Comparison of ENCODE assay signal across 1 cellular context in the genomic region with DNA sequence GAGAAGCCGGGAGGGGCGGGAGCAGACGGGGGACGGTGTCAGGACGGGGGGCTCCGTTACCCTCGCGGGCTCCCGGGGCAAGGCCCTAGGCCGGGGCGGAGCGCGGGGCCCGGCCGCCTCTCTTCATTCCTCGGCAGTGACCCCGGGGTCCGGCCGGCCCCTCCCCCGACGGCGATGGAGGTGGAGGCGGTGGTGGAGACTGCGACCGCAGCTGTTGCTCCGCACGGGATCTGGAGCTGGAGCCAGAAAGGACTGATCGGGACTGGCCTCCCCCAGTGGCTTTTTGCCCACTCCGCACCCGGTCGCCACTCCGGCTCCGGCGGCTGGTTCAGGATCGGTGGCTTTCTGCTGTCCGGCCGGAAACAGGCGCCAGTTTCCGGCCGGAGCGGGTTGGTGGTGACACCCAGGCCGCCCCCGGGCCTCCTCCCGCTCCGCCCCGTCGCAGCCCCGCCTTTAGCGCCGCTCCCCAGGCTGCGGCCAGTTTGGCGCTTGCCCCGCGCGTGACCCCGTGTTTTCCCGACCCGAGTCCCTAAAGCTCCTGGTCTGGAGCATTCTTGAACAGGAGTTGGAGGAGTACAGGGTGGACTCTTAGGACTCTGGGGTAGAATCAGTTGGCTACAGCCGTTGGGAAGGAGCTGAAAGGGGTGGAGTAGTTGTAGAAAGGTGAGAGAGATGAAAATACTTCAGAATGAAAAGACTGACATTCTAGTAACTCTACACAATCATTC.
A peak's percentile ranks its signal among the peaks of the same experiment; 100 is the strongest.
TF ChIP-seq lines count a peak whose summit lies in the region.

A gene (minus strand): TSS at position 339 of the 728 bp plus-strand sequence. CDS start 33,216 bp downstream, outside the sequence.

TF ChIP-seq in HepG2, 621 proteins besides CTCF, POLR2A, EP300 and RAD21 (continued from another document and continues in another):
- TF ChIP-seq, protein P1, sequence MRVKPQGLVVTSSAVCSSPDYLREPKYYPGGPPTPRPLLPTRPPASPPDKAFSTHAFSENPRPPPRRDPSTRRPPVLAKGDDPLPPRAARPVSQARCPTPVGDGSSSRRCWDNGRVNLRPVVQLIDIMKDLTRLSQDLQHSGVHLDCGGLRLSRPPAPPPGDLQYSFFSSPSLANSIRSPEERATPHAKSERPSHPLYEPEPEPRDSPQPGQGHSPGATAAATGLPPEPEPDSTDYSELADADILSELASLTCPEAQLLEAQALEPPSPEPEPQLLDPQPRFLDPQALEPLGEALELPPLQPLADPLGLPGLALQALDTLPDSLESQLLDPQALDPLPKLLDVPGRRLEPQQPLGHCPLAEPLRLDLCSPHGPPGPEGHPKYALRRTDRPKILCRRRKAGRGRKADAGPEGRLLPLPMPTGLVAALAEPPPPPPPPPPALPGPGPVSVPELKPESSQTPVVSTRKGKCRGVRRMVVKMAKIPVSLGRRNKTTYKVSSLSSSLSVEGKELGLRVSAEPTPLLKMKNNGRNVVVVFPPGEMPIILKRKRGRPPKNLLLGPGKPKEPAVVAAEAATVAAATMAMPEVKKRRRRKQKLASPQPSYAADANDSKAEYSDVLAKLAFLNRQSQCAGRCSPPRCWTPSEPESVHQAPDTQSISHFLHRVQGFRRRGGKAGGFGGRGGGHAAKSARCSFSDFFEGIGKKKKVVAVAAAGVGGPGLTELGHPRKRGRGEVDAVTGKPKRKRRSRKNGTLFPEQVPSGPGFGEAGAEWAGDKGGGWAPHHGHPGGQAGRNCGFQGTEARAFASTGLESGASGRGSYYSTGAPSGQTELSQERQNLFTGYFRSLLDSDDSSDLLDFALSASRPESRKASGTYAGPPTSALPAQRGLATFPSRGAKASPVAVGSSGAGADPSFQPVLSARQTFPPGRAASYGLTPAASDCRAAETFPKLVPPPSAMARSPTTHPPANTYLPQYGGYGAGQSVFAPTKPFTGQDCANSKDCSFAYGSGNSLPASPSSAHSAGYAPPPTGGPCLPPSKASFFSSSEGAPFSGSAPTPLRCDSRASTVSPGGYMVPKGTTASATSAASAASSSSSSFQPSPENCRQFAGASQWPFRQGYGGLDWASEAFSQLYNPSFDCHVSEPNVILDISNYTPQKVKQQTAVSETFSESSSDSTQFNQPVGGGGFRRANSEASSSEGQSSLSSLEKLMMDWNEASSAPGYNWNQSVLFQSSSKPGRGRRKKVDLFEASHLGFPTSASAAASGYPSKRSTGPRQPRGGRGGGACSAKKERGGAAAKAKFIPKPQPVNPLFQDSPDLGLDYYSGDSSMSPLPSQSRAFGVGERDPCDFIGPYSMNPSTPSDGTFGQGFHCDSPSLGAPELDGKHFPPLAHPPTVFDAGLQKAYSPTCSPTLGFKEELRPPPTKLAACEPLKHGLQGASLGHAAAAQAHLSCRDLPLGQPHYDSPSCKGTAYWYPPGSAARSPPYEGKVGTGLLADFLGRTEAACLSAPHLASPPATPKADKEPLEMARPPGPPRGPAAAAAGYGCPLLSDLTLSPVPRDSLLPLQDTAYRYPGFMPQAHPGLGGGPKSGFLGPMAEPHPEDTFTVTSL (CRISPR knock-in tag; IDR thresholded peaks at IDR 0.05; ENCODE audit: borderline replicate concordance), result no peak
- TF ChIP-seq CCAR2 (optimal IDR thresholded peaks at IDR 0.05; ENCODE audit: low read depth, low read length) (peak; percentile 70), ZNF644 (CRISPR knock-in tag; IDR thresholded peaks at IDR 0.05; ENCODE audit: low read depth) (no peak), ZIK1 (CRISPR knock-in tag; IDR thresholded peaks at IDR 0.05; ENCODE audit: borderline replicate concordance, low read depth) (no peak), ZNF605 (CRISPR knock-in tag; IDR thresholded peaks at IDR 0.05) (peak; percentile 78; the same call in 1 of the 2 replicates), ZNF446 (CRISPR knock-in tag; IDR thresholded peaks at IDR 0.05) (peak; percentile 92), ZBTB38 (CRISPR knock-in tag; IDR thresholded peaks at IDR 0.05) (peak; percentile 47; the same call in 1 of the 2 replicates), NFATC3 (CRISPR knock-in tag; IDR thresholded peaks at IDR 0.05) (peak; percentile 60; the same call in 1 of the 2 replicates), ZNF224 (CRISPR knock-in tag; IDR thresholded peaks at IDR 0.05) (no peak), GABPB1 (CRISPR knock-in tag; IDR thresholded peaks at IDR 0.05) (peak; percentile 99), HNRNPLL (IDR thresholded peaks at IDR 0.05; ENCODE audit: low read depth, low read length, poor library complexity, severe bottlenecking) (peak; percentile 83), KLF9 (CRISPR knock-in tag; IDR thresholded peaks at IDR 0.05; ENCODE audit: low read depth) (no peak; the same call in 1 of the 2 replicates), SMC3 (IDR thresholded peaks at IDR 0.05; ENCODE audit: low read length) (no peak), EHMT2 (IDR thresholded peaks at IDR 0.05; ENCODE audit: borderline replicate concordance, low read depth, low read length) (no peak), ZNF772 (CRISPR knock-in tag; IDR thresholded peaks at IDR 0.05) (peak; percentile 95), ZNF790 (CRISPR knock-in tag; IDR thresholded peaks at IDR 0.05; ENCODE audit: borderline replicate concordance) (peak; percentile 56; the same call in 1 of the 2 replicates), CBX2 (IDR thresholded peaks at IDR 0.05; ENCODE audit: low read depth, low read length) (no peak), CBX2 (CRISPR knock-in tag; IDR thresholded peaks at IDR 0.05; ENCODE audit: low read depth) (no peak), ZNF562 (CRISPR knock-in tag; IDR thresholded peaks at IDR 0.05; ENCODE audit: borderline replicate concordance) (no peak), ZMYM3 (CRISPR knock-in tag; IDR thresholded peaks at IDR 0.05) (peak; percentile 41; the same call in 1 of the 2 replicates), RBAK (CRISPR knock-in tag; IDR thresholded peaks at IDR 0.05) (no peak), ZFP37 (CRISPR knock-in tag; IDR thresholded peaks at IDR 0.05; ENCODE audit: borderline replicate concordance) (no peak), TRIM24 (CRISPR knock-in tag; IDR thresholded peaks at IDR 0.05) (no peak), ZFP82 (CRISPR knock-in tag; IDR thresholded peaks at IDR 0.05; ENCODE audit: borderline replicate concordance) (0 out of 2 replicates have a peak, but pooled peaks have one; percentile 52), RCOR2 (CRISPR knock-in tag; IDR thresholded peaks at IDR 0.05) (no peak), WIZ (CRISPR knock-in tag; IDR thresholded peaks at IDR 0.05) (no peak), ADNP (CRISPR knock-in tag; IDR thresholded peaks at IDR 0.05) (no peak), ZNF205 (CRISPR knock-in tag; IDR thresholded peaks at IDR 0.05) (peak; percentile 84; the same call in 1 of the 2 replicates), CENPX (CRISPR knock-in tag; IDR thresholded peaks at IDR 0.05) (no peak)
- TF ChIP-seq, protein P2, sequence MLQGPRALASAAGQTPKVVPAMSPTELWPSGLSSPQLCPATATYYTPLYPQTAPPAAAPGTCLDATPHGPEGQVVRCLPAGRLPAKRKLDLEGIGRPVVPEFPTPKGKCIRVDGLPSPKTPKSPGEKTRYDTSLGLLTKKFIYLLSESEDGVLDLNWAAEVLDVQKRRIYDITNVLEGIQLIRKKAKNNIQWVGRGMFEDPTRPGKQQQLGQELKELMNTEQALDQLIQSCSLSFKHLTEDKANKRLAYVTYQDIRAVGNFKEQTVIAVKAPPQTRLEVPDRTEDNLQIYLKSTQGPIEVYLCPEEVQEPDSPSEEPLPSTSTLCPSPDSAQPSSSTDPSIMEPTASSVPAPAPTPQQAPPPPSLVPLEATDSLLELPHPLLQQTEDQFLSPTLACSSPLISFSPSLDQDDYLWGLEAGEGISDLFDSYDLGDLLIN (CRISPR knock-in tag; IDR thresholded peaks at IDR 0.05; ENCODE audit: borderline replicate concordance), result no peak
- TF ChIP-seq, protein P3, sequence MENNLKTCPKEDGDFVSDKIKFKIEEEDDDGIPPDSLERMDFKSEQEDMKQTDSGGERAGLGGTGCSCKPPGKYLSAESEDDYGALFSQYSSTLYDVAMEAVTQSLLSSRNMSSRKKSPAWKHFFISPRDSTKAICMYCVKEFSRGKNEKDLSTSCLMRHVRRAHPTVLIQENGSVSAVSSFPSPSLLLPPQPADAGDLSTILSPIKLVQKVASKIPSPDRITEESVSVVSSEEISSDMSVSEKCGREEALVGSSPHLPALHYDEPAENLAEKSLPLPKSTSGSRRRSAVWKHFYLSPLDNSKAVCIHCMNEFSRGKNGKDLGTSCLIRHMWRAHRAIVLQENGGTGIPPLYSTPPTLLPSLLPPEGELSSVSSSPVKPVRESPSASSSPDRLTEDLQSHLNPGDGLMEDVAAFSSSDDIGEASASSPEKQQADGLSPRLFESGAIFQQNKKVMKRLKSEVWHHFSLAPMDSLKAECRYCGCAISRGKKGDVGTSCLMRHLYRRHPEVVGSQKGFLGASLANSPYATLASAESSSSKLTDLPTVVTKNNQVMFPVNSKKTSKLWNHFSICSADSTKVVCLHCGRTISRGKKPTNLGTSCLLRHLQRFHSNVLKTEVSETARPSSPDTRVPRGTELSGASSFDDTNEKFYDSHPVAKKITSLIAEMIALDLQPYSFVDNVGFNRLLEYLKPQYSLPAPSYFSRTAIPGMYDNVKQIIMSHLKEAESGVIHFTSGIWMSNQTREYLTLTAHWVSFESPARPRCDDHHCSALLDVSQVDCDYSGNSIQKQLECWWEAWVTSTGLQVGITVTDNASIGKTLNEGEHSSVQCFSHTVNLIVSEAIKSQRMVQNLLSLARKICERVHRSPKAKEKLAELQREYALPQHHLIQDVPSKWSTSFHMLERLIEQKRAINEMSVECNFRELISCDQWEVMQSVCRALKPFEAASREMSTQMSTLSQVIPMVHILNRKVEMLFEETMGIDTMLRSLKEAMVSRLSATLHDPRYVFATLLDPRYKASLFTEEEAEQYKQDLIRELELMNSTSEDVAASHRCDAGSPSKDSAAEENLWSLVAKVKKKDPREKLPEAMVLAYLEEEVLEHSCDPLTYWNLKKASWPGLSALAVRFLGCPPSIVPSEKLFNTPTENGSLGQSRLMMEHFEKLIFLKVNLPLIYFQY (CRISPR knock-in tag; IDR thresholded peaks at IDR 0.05; ENCODE audit: borderline replicate concordance), result peak; percentile 59; the same call in 1 of the 2 replicates
- TF ChIP-seq, protein P4, sequence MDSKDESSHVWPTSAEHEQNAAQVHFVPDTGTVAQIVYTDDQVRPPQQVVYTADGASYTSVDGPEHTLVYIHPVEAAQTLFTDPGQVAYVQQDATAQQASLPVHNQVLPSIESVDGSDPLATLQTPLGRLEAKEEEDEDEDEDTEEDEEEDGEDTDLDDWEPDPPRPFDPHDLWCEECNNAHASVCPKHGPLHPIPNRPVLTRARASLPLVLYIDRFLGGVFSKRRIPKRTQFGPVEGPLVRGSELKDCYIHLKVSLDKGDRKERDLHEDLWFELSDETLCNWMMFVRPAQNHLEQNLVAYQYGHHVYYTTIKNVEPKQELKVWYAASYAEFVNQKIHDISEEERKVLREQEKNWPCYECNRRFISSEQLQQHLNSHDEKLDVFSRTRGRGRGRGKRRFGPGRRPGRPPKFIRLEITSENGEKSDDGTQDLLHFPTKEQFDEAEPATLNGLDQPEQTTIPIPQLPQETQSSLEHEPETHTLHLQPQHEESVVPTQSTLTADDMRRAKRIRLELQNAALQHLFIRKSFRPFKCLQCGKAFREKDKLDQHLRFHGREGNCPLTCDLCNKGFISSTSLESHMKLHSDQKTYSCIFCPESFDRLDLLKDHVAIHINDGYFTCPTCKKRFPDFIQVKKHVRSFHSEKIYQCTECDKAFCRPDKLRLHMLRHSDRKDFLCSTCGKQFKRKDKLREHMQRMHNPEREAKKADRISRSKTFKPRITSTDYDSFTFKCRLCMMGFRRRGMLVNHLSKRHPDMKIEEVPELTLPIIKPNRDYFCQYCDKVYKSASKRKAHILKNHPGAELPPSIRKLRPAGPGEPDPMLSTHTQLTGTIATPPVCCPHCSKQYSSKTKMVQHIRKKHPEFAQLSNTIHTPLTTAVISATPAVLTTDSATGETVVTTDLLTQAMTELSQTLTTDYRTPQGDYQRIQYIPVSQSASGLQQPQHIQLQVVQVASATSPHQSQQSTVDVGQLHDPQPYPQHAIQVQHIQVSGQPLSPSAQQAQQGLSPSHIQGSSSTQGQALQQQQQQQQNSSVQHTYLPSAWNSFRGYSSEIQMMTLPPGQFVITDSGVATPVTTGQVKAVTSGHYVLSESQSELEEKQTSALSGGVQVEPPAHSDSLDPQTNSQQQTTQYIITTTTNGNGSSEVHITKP (CRISPR knock-in tag; IDR thresholded peaks at IDR 0.05; ENCODE audit: low read depth), result peak; percentile 78
- TF ChIP-seq, protein P5, sequence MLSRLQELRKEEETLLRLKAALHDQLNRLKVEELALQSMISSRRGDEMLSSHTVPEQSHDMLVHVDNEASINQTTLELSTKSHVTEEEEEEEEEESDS (CRISPR knock-in tag; IDR thresholded peaks at IDR 0.05; ENCODE audit: borderline replicate concordance), result no peak
- TF ChIP-seq, protein P6, sequence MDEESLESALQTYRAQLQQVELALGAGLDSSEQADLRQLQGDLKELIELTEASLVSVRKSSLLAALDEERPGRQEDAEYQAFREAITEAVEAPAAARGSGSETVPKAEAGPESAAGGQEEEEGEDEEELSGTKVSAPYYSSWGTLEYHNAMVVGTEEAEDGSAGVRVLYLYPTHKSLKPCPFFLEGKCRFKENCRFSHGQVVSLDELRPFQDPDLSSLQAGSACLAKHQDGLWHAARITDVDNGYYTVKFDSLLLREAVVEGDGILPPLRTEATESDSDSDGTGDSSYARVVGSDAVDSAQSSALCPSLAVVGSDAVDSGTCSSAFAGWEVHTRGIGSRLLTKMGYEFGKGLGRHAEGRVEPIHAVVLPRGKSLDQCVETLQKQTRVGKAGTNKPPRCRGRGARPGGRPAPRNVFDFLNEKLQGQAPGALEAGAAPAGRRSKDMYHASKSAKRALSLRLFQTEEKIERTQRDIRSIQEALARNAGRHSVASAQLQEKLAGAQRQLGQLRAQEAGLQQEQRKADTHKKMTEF (CRISPR knock-in tag; IDR thresholded peaks at IDR 0.05), result peak; percentile 98
- TF ChIP-seq, protein P7, sequence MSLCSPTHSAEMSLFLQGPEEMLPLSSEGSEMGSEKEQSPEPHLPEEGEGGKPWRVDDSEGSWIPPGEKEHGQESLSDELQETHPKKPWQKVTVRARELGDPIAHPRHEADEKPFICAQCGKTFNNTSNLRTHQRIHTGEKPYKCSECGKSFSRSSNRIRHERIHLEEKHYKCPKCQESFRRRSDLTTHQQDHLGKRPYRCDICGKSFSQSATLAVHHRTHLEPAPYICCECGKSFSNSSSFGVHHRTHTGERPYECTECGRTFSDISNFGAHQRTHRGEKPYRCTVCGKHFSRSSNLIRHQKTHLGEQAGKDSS (CRISPR knock-in tag; IDR thresholded peaks at IDR 0.05; ENCODE audit: borderline replicate concordance, low read depth), result peak; percentile 86; the same call in 1 of the 2 replicates
- TF ChIP-seq, protein P8, sequence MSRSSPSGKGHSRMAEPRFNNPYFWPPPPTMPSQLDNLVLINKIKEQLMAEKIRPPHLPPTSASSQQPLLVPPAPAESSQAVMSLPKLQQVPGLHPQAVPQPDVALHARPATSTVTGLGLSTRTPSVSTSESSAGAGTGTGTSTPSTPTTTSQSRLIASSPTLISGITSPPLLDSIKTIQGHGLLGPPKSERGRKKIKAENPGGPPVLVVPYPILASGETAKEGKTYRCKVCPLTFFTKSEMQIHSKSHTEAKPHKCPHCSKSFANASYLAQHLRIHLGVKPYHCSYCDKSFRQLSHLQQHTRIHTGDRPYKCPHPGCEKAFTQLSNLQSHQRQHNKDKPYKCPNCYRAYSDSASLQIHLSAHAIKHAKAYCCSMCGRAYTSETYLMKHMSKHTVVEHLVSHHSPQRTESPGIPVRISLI (CRISPR knock-in tag; IDR thresholded peaks at IDR 0.05; ENCODE audit: borderline replicate concordance), result peak; percentile 53; the same call in 1 of the 2 replicates
